Comparison of ENCODE assay signal across 1 cellular context in genomic region chr17:76268015-76268749, GRCh38.
TF ChIP-seq lines count a peak whose summit lies in the region.

No MANE protein-coding gene starts in this region.

TF ChIP-seq in GM12878, 131 proteins besides CTCF, POLR2A, EP300 and RAD21 (continues in another document):
- TF ChIP-seq MAX (IDR thresholded peaks at IDR 0.05; ENCODE audit: low read depth, low read length) (peak; percentile 69; the same call in 1 of the 2 replicates), MEF2A (IDR thresholded peaks at IDR 0.05; ENCODE audit: insufficient read depth, low read depth, low read length) (0 out of 2 replicates have a peak, but pooled peaks have one; percentile 51), YY1 (IDR thresholded peaks at IDR 0.05; ENCODE audit: low read depth, low read length) (peak; percentile 57; the same call in 1 of the 2 replicates), TCF12 (IDR thresholded peaks at IDR 0.05; ENCODE audit: low read depth, low read length) (peak; percentile 72), ZNF274 (IDR thresholded peaks at IDR 0.05; ENCODE audit: insufficient read depth, insufficient read length) (no peak), POU2F2 (IDR thresholded peaks at IDR 0.05; ENCODE audit: borderline replicate concordance, low read depth, low read length) (peak; percentile 81; the same call in 2 of the 3 replicates), USF1 (IDR thresholded peaks at IDR 0.05; ENCODE audit: borderline replicate concordance, extremely low read length, insufficient read depth, low read depth, low read length) (no peak), POLR2AphosphoS2 (IDR thresholded peaks at IDR 0.05; ENCODE audit: low read depth, low read length) (peak; percentile 95), DPF2 (IDR thresholded peaks at IDR 0.05) (peak; percentile 22; the same call in 1 of the 2 replicates), CREM (IDR thresholded peaks at IDR 0.05; ENCODE audit: low read depth) (peak; percentile 75), BCL3 (IDR thresholded peaks at IDR 0.05; ENCODE audit: borderline replicate concordance, insufficient read depth, low read depth, low read length, poor library complexity, severe bottlenecking) (peak; percentile 43), IRF5 (IDR thresholded peaks at IDR 0.05; ENCODE audit: borderline replicate concordance) (no peak), CHD2 (IDR thresholded peaks at IDR 0.05; ENCODE audit: borderline replicate concordance, low read depth, low read length) (peak; percentile 87), CEBPB (IDR thresholded peaks at IDR 0.05; ENCODE audit: borderline replicate concordance in 1 of 2, low read depth in 2 of 2, low read length in 2 of 2) (peak in 1 of 2 experiments; percentile 58; a peak in 1 of 4 replicates), TBL1XR1 (IDR thresholded peaks at IDR 0.05; ENCODE audit: low read depth, low read length) (peak; percentile 59; the same call in 1 of the 2 replicates), SMAD5 (IDR thresholded peaks at IDR 0.05; ENCODE audit: low read depth) (peak; percentile 27; the same call in 1 of the 2 replicates), SMARCA5 (IDR thresholded peaks at IDR 0.05) (0 out of 2 replicates have a peak, but pooled peaks have one; percentile 67), MTA3 (IDR thresholded peaks at IDR 0.05; ENCODE audit: borderline replicate concordance, low read length) (no peak), RFX5 (IDR thresholded peaks at IDR 0.05; ENCODE audit: low read depth, low read length) (peak; percentile 45; the same call in 1 of the 2 replicates), PKNOX1 (IDR thresholded peaks at IDR 0.05) (peak; percentile 49; the same call in 1 of the 2 replicates), EGR1 (IDR thresholded peaks at IDR 0.05; ENCODE audit: borderline replicate concordance in 1 of 2, low read depth in 2 of 2, low read length in 2 of 2) (peak in 1 of 2 experiments; percentile 71; a peak in 1 of 3 replicates), NBN (IDR thresholded peaks at IDR 0.05) (peak; percentile 9; the same call in 1 of the 2 replicates), RUNX3 (IDR thresholded peaks at IDR 0.05; ENCODE audit: low read length) (no peak), EED (IDR thresholded peaks at IDR 0.05; ENCODE audit: low read depth) (0 out of 2 replicates have a peak, but pooled peaks have one; percentile 15), BHLHE40 (IDR thresholded peaks at IDR 0.05; ENCODE audit: borderline replicate concordance in 1 of 2, low read depth in 2 of 2, low read length in 1 of 2) (peak; percentile 44 to 66; a peak in 3 of 4 replicates), SP1 (IDR thresholded peaks at IDR 0.05; ENCODE audit: low read depth, low read length) (peak; percentile 29), BCLAF1 (IDR thresholded peaks at IDR 0.05) (no peak), ZBTB4 (CRISPR knock-in tag; IDR thresholded peaks at IDR 0.05) (0 out of 2 replicates have a peak, but pooled peaks have one; percentile 63), POLR2AphosphoS5 (IDR thresholded peaks at IDR 0.05; ENCODE audit: low read length) (peak; percentile 98), USF2 (IDR thresholded peaks at IDR 0.05; ENCODE audit: borderline replicate concordance, low read depth, low read length) (no peak), NFIC (IDR thresholded peaks at IDR 0.05; ENCODE audit: low read depth, low read length) (no peak), ZBED1 (IDR thresholded peaks at IDR 0.05; ENCODE audit: borderline replicate concordance) (no peak), IKZF2 (IDR thresholded peaks at IDR 0.05) (peak; percentile 46; a peak in 1 of 4 replicates), IKZF1 (conservative IDR thresholded peaks at IDR 0.05) (peak; percentile 65), EZH2 (IDR thresholded peaks at IDR 0.05; ENCODE audit: borderline replicate concordance, control insufficient read depth, low read depth, low read length) (no peak), ZNF687 (IDR thresholded peaks at IDR 0.05) (peak; percentile 85), ATF7 (IDR thresholded peaks at IDR 0.05; ENCODE audit: low read depth) (peak; percentile 51), E2F4 (IDR thresholded peaks at IDR 0.05; ENCODE audit: low read depth, low read length) (no peak), MYB (IDR thresholded peaks at IDR 0.05; ENCODE audit: borderline replicate concordance, low read depth, low read length) (no peak), SPI1 (IDR thresholded peaks at IDR 0.05; ENCODE audit: borderline replicate concordance, insufficient read depth, low read depth, low read length) (peak; percentile 40; the same call in 1 of the 2 replicates), PBX3 (IDR thresholded peaks at IDR 0.05; ENCODE audit: insufficient replicate concordance, low read depth, low read length) (peak; percentile 23)
